ENCODE assay signal across 8 cellular contexts in genomic region chr12:56221757-56222530, GRCh38. TPM values are rescaled to one million over a fixed set of nuclear protein-coding genes. Genes with fewer than 3 reads are reported as not detected.
A peak's percentile ranks its signal among the peaks of the same experiment; 100 is the strongest.
DNase-seq lines count a peak whose midpoint lies in the region; ATAC-seq lines count a peak whose summit lies in the region.

Gene RNF41, minus strand, starts transcription at chr12:56221922. Its CDS starts 7,875 bp downstream, at chr12:56214047.

- no peaks in the 10 kb centered on the region for H3K9me3 ChIP-seq in BLaER1 treated with 17β-estradiol and CSF1 and Interleukin-3, amounts not matched to agents 10 nM and 100 nM (replicated peaks in 1 of 11)

- peak within 1 kb of the TSS; percentile 83 to 93 (median 91) for H3K9ac ChIP-seq in BLaER1 treated with 17β-estradiol and CSF1 and Interleukin-3, amounts not matched to agents 10 nM and 100 nM

- peak; percentile 98 for DNase-seq in NCI-H748 (lab: John Stamatoyannopoulos, UW; ENCODE audit: unreplicated experiment)
- DNase-seq in activated CD4-positive, alpha-beta T cell treated with anti-CD3 and anti-CD28 coated beads, Interleukin-2, amount 50 U/mL, for 1 hour = peak; percentile 91
- DNase-seq in dedifferentiated amniotic fluid mesenchymal stem cell (ENCODE audit: extremely low spot score) = peak; percentile 96
- peak; percentile 97 for DNase-seq in left lobe of liver (ENCODE audit: low spot score)
- peak; percentile 86 for DNase-seq in stimulated activated CD4-positive, alpha-beta T cell treated with anti-CD3 and anti-CD28 coated beads, Interleukin-2, amount 100 ng/mL, for 4 hours (ENCODE audit: low read depth)

- no peaks in the 10 kb centered on the region for H3K27me3 ChIP-seq in BLaER1 treated with 17β-estradiol and CSF1 and Interleukin-3, amounts not matched to agents 10 nM and 100 nM

- peak within 1 kb of the TSS; percentile 82 to 93 (median 89) for H3K27ac ChIP-seq in BLaER1 treated with 17β-estradiol and CSF1 and Interleukin-3, amounts not matched to agents 10 nM and 100 nM

- H3K4me2 ChIP-seq in BLaER1 treated with 17β-estradiol and CSF1 and Interleukin-3, amounts not matched to agents 10 nM and 100 nM = peak within 1 kb of the TSS; percentile 86 to 100 (median 95)

- peak; percentile 86 for ATAC-seq in GM19351 (IDR thresholded peaks at IDR 0.05; ENCODE audit: unreplicated experiment)
- peak; percentile 68 for ATAC-seq in HG03521 (IDR thresholded peaks at IDR 0.05; ENCODE audit: unreplicated experiment)
- ATAC-seq in left lobe of liver = peak; percentile 86

- peak within 1 kb of the TSS; percentile 80 to 97 (median 89) for H3K4me3 ChIP-seq in BLaER1 treated with 17β-estradiol and CSF1 and Interleukin-3, amounts not matched to agents 10 nM and 100 nM

- H3K36me3 ChIP-seq in BLaER1 treated with 17β-estradiol and CSF1 and Interleukin-3, amounts not matched to agents 10 nM and 100 nM = peaks cover 7 to 27% (median 15%) of the 10 kb centered on the region in 11 experiments; a peak in 21 of 22 replicates

- H4K20me1 ChIP-seq in BLaER1 treated with 17β-estradiol and CSF1 and Interleukin-3, amounts not matched to agents 10 nM and 100 nM = peaks cover 0 to 35% (median 12%) of the 10 kb centered on the region in 11 experiments; a peak in 11 of 22 replicates

- peaks cover 47 to 59% (median 52%) of the 10 kb centered on the region in 10 experiments for H3K4me1 ChIP-seq in BLaER1 treated with 17β-estradiol and CSF1 and Interleukin-3, amounts not matched to agents 10 nM and 100 nM

RNA-seq across cellular contexts. Expression of gene RNF41, which starts in this region (rescaled TPM):
- total RNA-seq in left lobe of liver = 13.2 TPM

Comparison
In these comparisons a context has a peak if more than half of its experiments do, and no peak if none do; other contexts are left out.
1. Peak in every context shown above with its lines: DNase-seq, ATAC-seq, H3K4me3 ChIP-seq and H3K27ac ChIP-seq.